ENCODE assay signal across 33 cellular contexts in the genomic region with DNA sequence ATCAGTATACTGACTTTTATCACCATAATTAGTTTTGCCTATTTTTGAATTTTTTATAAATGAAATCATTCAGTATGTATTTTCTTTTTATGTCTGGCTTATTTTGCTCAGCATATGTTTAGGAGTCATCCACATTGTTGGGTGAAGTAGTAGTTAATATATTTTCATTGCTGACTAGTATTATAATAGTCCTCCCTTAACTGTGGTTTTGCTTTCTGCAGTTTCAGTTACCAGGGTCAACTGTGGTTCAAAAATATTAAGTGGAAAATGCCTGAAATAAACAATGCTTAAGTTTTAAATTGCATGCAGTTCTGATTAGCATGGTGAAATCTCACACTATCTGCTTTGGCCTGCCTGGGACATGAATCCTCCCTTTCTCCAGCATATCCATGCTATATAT. TPM values are rescaled to one million over a fixed set of nuclear protein-coding genes. Genes with fewer than 3 reads are reported as not detected.
"Had no signal": no experiment of that assay in that cellular context is flagged by ENCODE, and none has a peak within 500 bp of the region (broad histone marks: within the 10 kb centered on the region; RNA-seq: fewer than 3 reads in every experiment).

No MANE protein-coding gene starts in this region.

- H3K27me3 ChIP-seq: adrenal gland, ascending aorta, cardiac muscle cell had no signal

- H3K4me3 ChIP-seq: adrenal gland, ascending aorta, cardiac muscle cell had no signal

- H3K4me1 ChIP-seq: adrenal gland, ascending aorta had no signal

- H3K27ac ChIP-seq: adrenal gland, ascending aorta, cardiac muscle cell, VCaP had no signal

- FAIRE-seq: bronchial epithelial cell, TTC549 had no signal

- ATAC-seq: activated CD8-positive, alpha-beta memory T cell treated with anti-CD3 and anti-CD28 coated beads, Interleukin-2, amount 10 ng/mL, durations not matched to agents 7 days and 5 days; activated CD8-positive, alpha-beta T cell treated with anti-CD3 and anti-CD28 coated beads, Interleukin-2, amount 10 ng/mL, durations not matched to agents 7 days and 5 days; activated naive CD4-positive, alpha-beta T cell treated with anti-CD3 and anti-CD28 coated beads, Interleukin-2, amount 50 U/mL, for 72 hours had no signal

- H3K9me3 ChIP-seq: adrenal gland, ascending aorta had no signal

- H3K36me3 ChIP-seq: adrenal gland, ascending aorta, cardiac muscle cell had no signal

- DNase-seq: activated B cell treated with CpG ODN at 0.5 μM for 24 hours; activated CD4-positive, alpha-beta memory T cell treated with anti-CD3 and anti-CD28 coated beads, Interleukin-2, amount 10 ng/mL, durations not matched to agents 7 days and 5 days; activated CD4-positive, alpha-beta T cell treated with anti-CD3 and anti-CD28 coated beads for 4 hours; activated CD4-positive, alpha-beta T cell treated with anti-CD3 and anti-CD28 coated beads, Interleukin-2, amount 10 ng/mL, durations not matched to agents 24 days and 14 days; activated CD4-positive, alpha-beta T cell treated with anti-CD3 and anti-CD28 coated beads, Interleukin-2, amount 50 U/mL, for 48 hours; activated CD4-positive, CD25-positive, alpha-beta regulatory T cell treated with anti-CD3 and anti-CD28 coated beads, Interleukin-2, amount 50 U/mL, for 72 hours; activated CD8-positive, alpha-beta memory T cell treated with anti-CD3 and anti-CD28 coated beads for 24 hours; activated CD8-positive, alpha-beta memory T cell treated with anti-CD3 and anti-CD28 coated beads, Interleukin-2, amount 10 ng/mL, durations not matched to agents 7 days and 5 days; activated CD8-positive, alpha-beta memory T cell treated with anti-CD3 and anti-CD28 coated beads, Interleukin-2, amount 50 U/mL, for 48 hours; activated CD8-positive, alpha-beta T cell treated with anti-CD3 and anti-CD28 coated beads, Interleukin-2, amount 10 ng/mL, durations not matched to agents 7 days and 5 days; activated effector memory CD4-positive, alpha-beta T cell treated with anti-CD3 and anti-CD28 coated beads, Interleukin-2, amount 50 U/mL, for 16 hours; activated gamma-delta T cell treated with Interleukin-2 at 50 U/mL for 16 hours; activated naive CD4-positive, alpha-beta T cell; activated naive CD4-positive, alpha-beta T cell treated with anti-CD3 and anti-CD28 coated beads for 36 hours; activated naive CD4-positive, alpha-beta T cell treated with anti-CD3 and anti-CD28 coated beads, Interleukin-2, amount 50 U/mL, for 16 hours; activated naive CD8-positive, alpha-beta T cell treated with anti-CD3 and anti-CD28 coated beads for 36 hours; activated T-cell treated with anti-CD3 and anti-CD28 coated beads, Interleukin-2, amount 50 U/mL, for 24 hours; activated T-cell treated with anti-CD3 and anti-CD28 coated beads, Interleukin-2, amount 50 U/mL, for 48 hours; adrenal gland; amygdala; anterior cingulate cortex; caudate nucleus; cerebellar nuclear complex; T-helper 1 cell; T-helper 2 cell; T-helper 9 cell had no signal

RNA-seq across cellular contexts. Expression of gene PRR23C, which starts 39.5 kb away (rescaled TPM):
- total RNA-seq: activated B cell treated with CpG ODN at 0.5 μM for 24 hours; activated CD4-positive, alpha-beta memory T cell treated with anti-CD3 and anti-CD28 coated beads, Interleukin-2, amount 10 ng/mL, durations not matched to agents 7 days and 5 days; activated CD4-positive, alpha-beta T cell treated with anti-CD3 and anti-CD28 coated beads, Interleukin-2, amount 10 ng/mL, durations not matched to agents 24 days and 14 days; activated CD8-positive, alpha-beta memory T cell treated with anti-CD3 and anti-CD28 coated beads, Interleukin-2, amount 10 ng/mL, durations not matched to agents 7 days and 5 days; activated CD8-positive, alpha-beta T cell treated with anti-CD3 and anti-CD28 coated beads, Interleukin-2, amount 10 ng/mL, durations not matched to agents 7 days and 5 days; activated naive CD4-positive, alpha-beta T cell treated with anti-CD3 and anti-CD28 coated beads for 36 hours; activated naive CD4-positive, alpha-beta T cell treated with anti-CD3 and anti-CD28 coated beads, Interleukin-2, amount 50 U/mL, for 72 hours; activated naive CD8-positive, alpha-beta T cell treated with anti-CD3 and anti-CD28 coated beads for 36 hours; adrenal gland; ascending aorta; bronchial epithelial cell; cardiac muscle cell; chondrocyte had no signal
